ENCODE assay signal across 8 cellular contexts in the genomic region with DNA sequence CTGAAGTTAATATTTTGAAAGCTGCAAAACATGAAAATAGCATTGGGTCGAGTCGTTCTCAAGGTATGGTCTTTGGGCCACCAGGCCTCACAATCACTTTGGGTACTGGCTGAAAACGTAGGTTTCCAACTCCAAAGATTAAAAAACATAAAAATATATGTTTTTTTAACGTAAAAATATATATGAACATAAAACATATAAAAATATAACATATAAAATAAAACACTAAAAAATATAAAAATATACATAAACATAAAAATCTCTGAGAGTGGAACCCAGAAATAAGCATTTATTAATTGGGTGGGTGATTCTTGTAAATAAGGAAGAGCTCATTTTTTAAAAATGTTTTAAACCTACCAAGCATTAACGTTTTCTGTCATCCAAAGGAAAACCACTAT. TPM values are rescaled to one million over a fixed set of nuclear protein-coding genes. Genes with fewer than 3 reads are reported as not detected.
DNase-seq lines count a peak whose midpoint lies in the region; ATAC-seq, FAIRE-seq and TF ChIP-seq lines count a peak whose summit lies in the region.

No MANE protein-coding gene starts in this region.

- peaks cover 11% of the 10 kb centered on the region for H3K4me1 ChIP-seq in Caco-2
- no peaks in the 10 kb centered on the region for H3K4me1 ChIP-seq in parathyroid adenoma

- POLR2A ChIA-PET in Caco-2 (lab: Charles Lee): no interaction called here

- no peaks in the 10 kb centered on the region for H3K27me3 Mint-ChIP-seq in Caco-2 (ENCODE audit: insufficient read depth, unreplicated experiment)

- H3K36me3 ChIP-seq in Caco-2 (ENCODE audit: control insufficient read depth, insufficient read depth, low read length) (peaks cover 1% of the 10 kb centered on the region; the same call in 1 of the 2 replicates), parathyroid adenoma (ENCODE audit: control insufficient read depth, insufficient read depth, low read length) (no peaks in the 10 kb centered on the region)

- H3K4me3 Mint-ChIP-seq in Caco-2 (ENCODE audit: unreplicated experiment): peak overlapping the region; percentile 79

- CTCF ChIA-PET in Caco-2 (lab: Charles Lee): interaction anchor here (1.4 kb wide), 1 partner anchor 78 kb away, joined by 3 read pairs; a partner anchor contains a TSS

- H2AFZ ChIP-seq in parathyroid adenoma: peak overlapping the region; percentile 97

- H3K27me3 ChIP-seq in Caco-2 (replicated peaks; ENCODE audit: control insufficient read depth, insufficient read depth, low read length): no peaks in the 10 kb centered on the region
- H3K27me3 ChIP-seq in parathyroid adenoma (ENCODE audit: control insufficient read depth, insufficient read depth, low read length): no peaks in the 10 kb centered on the region

- H3K4me3 ChIP-seq in Caco-2 (ENCODE audit: low read depth, low read length) (peak overlapping the region; percentile 92), parathyroid adenoma (ENCODE audit: low read depth, low read length) (peak overlapping the region; percentile 63)

- ATAC-seq in GM21529 (IDR thresholded peaks at IDR 0.05; ENCODE audit: unreplicated experiment) (no peak), HG02938 (IDR thresholded peaks at IDR 0.05; ENCODE audit: unreplicated experiment) (no peak), HG02885 (IDR thresholded peaks at IDR 0.05; ENCODE audit: poor library complexity, unreplicated experiment) (no peak)

- peak overlapping the region; percentile 89 for H3K27ac ChIP-seq in epithelial cell of prostate
- H3K27ac ChIP-seq in parathyroid adenoma: peak overlapping the region; percentile 85

- DNase-seq in Caco-2 (no peak), RCC 7860 (ENCODE audit: low spot score) (no peak), epithelial cell of prostate (ENCODE audit: low read depth, low spot score) (no peak), SK-N-DZ (ENCODE audit: low spot score) (no peak)

- TF ChIP-seq CTCF in Caco-2 (IDR thresholded peaks at IDR 0.05; ENCODE audit: insufficient read depth in 1 of 2, low read depth in 1 of 2, low read length in 1 of 2, severe bottlenecking in 1 of 2, unreplicated experiment in 1 of 2) (no peak), parathyroid adenoma (IDR thresholded peaks at IDR 0.05) (no peak)

- intact Hi-C loops in Caco-2 (cut with micrococcal nuclease; ENCODE audit: unreplicated experiment): loop anchor here (5.0 to 10.0 kb wide), 3 partner anchors 81 to 341 kb away; a partner anchor contains a TSS

- peak overlapping the region; percentile 53 for H3K9ac ChIP-seq in parathyroid adenoma

- H3K4me1 Mint-ChIP-seq in Caco-2 (ENCODE audit: low read depth, unreplicated experiment): peaks cover 6% of the 10 kb centered on the region

- peak overlapping the region; percentile 97 for H3K4me2 ChIP-seq in parathyroid adenoma (ENCODE audit: low read length)

- H3K27ac Mint-ChIP-seq in Caco-2 (ENCODE audit: unreplicated experiment): peak overlapping the region; percentile 86

- TSS peak; percentile 81 for BruUV-seq in Caco-2 (replicated peaks; lab: Mats Ljungman, UMichigan)

- peaks cover 33% of the 10 kb centered on the region for H3K36me3 Mint-ChIP-seq in Caco-2 (ENCODE audit: insufficient read depth, unreplicated experiment)

- peak; percentile 58 for FAIRE-seq in RCC 7860 (lab: Jason Lieb, UNC)

- H3K9me3 Mint-ChIP-seq in Caco-2 (ENCODE audit: unreplicated experiment): no peaks in the 10 kb centered on the region

- H3K9me3 ChIP-seq in Caco-2 (no peaks in the 10 kb centered on the region), parathyroid adenoma (ENCODE audit: control insufficient read depth, low read length) (no peaks in the 10 kb centered on the region)

- H3K79me2 ChIP-seq in parathyroid adenoma: peaks cover 11% of the 10 kb centered on the region

RNA-seq across cellular contexts. Expression of a gene that starts 0.7 kb away (rescaled TPM):
- 78.8 and 84.0 TPM in 2 replicates for total RNA-seq in Caco-2 (2022)
- polyA plus RNA-seq in SK-N-DZ (2014; cell fraction: cytosol; rRNA removed): 34.4 and 37.7 TPM in 2 replicates
- 27.3 and 33.0 TPM in 2 replicates for polyA plus RNA-seq in SK-N-DZ (2014; cell fraction: nucleus; rRNA removed)
